Comparison of ENCODE assay signal across 8 cellular contexts in the genomic region with DNA sequence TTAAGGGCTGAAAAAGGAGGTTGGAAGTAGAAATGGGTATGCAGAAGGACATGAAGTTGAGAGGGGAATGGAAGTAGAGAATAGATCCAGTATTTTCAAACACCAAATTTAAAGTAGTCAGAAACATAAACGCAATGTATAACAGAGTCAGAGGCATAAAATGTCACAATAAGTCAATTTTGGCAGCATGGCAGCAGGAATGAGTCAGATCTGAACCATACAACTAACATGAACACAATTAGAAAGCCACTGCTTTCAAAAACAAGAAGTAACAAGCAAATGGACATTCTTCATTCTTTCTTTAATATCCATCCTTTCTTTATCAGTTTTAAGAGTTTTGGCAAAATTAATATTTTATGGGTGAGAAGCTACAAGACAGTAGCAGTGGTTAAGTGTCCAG. TPM values are rescaled to one million over a fixed set of nuclear protein-coding genes. Genes with fewer than 3 reads are reported as not detected.
DNase-seq lines count a peak whose midpoint lies in the region; ATAC-seq, FAIRE-seq and TF ChIP-seq lines count a peak whose summit lies in the region.

No MANE protein-coding gene starts in this region.

- H3K9me3 Mint-ChIP-seq in natural killer cell: no peaks in the 10 kb centered on the region

- DNase-seq in KBM-7: peak; percentile 28
- DNase-seq in adipocyte (ENCODE audit: low read depth): peak; percentile 82
- DNase-seq in natural killer cell: no peak
- DNase-seq in GM12892 (ENCODE audit: insufficient read length): no peak
- no peak for DNase-seq in kidney
- DNase-seq in cerebellar nuclear complex (lab: John Stamatoyannopoulos, UW): no peak
- DNase-seq in DMS114 treated with DMSO at 0.1 percent for 48 hours (lab: John Stamatoyannopoulos, UW; ENCODE audit: unreplicated experiment): no peak

- H3K27me3 Mint-ChIP-seq in natural killer cell (ENCODE audit: low read depth in 2 of 2): no peaks in the 10 kb centered on the region

- H3K36me3 Mint-ChIP-seq in natural killer cell: no peaks in the 10 kb centered on the region

- H3K4me3 Mint-ChIP-seq in natural killer cell: peak overlapping the region; percentile 64

- in situ Hi-C loops in KBM-7 (cut with MboI; ENCODE audit: low pct_unique_long_range_greater_than_20kb, low sequenced_read_pairs): no loop called here

- H3K27ac Mint-ChIP-seq in natural killer cell: peak overlapping the region; percentile 24 to 91

- H3K9ac ChIP-seq in adipocyte (ENCODE audit: low read length) (no peak overlapping the region), kidney (ENCODE audit: low read length in 2 of 2) (no peak overlapping the region)

- peaks cover 35% of the 10 kb centered on the region for H3K4me1 ChIP-seq in adipocyte (ENCODE audit: control insufficient read depth, insufficient read depth, low read length)
- peaks cover 4 to 14% of the 10 kb centered on the region in 2 donors for H3K4me1 ChIP-seq in kidney (ENCODE audit: control insufficient read depth in 1 of 2, insufficient read depth in 1 of 2, low read depth in 1 of 2, low read length in 2 of 2)

- peaks cover 6% of the 10 kb centered on the region for H3K36me3 ChIP-seq in adipocyte (ENCODE audit: control insufficient read depth, insufficient read depth, low read length, severe bottlenecking)
- no peaks in the 10 kb centered on the region for H3K36me3 ChIP-seq in kidney (ENCODE audit: control insufficient read depth in 1 of 2, insufficient read depth in 2 of 2, low read length in 2 of 2)

- TF ChIP-seq CTCF in natural killer cell (IDR thresholded peaks at IDR 0.05) (no peak), kidney (IDR thresholded peaks at IDR 0.05; ENCODE audit: borderline replicate concordance, extremely low read depth, insufficient read depth) (no peak)

- no peaks in the 10 kb centered on the region for H3K27me3 ChIP-seq in adipocyte (replicated peaks; ENCODE audit: control insufficient read depth, insufficient read depth, low read length)

- H3K9me3 ChIP-seq in adipocyte (ENCODE audit: control insufficient read depth, low read length) (no peaks in the 10 kb centered on the region), kidney (ENCODE audit: control insufficient read depth in 1 of 2, low read length in 2 of 2) (no peaks in the 10 kb centered on the region)

- no peak overlapping the region for H3K27ac ChIP-seq in kidney (ENCODE audit: low read depth in 2 of 2, low read length in 2 of 2)

- FAIRE-seq in GM12892 (lab: Jason Lieb, UNC) (no peak), kidney (lab: Jason Lieb, UNC) (no peak)

- H3K4me3 ChIP-seq in GM08714 (ENCODE audit: low read length): peak overlapping the region; percentile 96; the same call in 1 of the 2 replicates
- H3K4me3 ChIP-seq in adipocyte (ENCODE audit: low read length): peak overlapping the region; percentile 93
- peak overlapping the region in 1 of 2 donors; percentile 86 for H3K4me3 ChIP-seq in kidney (ENCODE audit: low read length in 2 of 2)

- H3K4me1 Mint-ChIP-seq in natural killer cell: peaks cover 57 to 69% of the 10 kb centered on the region in 2 donors

- no peak for TF ChIP-seq POLR2A in GM12892 (IDR thresholded peaks at IDR 0.05; ENCODE audit: low read depth, low read length)

- intact Hi-C loops in natural killer cell (cut with micrococcal nuclease) (no loop called here), kidney (cut with DNase I) (no loop called here)

- ATAC-seq in natural killer cell: no peak

RNA-seq across cellular contexts. Expression of a gene that starts 2.5 kb away (rescaled TPM):
- total RNA-seq in natural killer cell: 100 to 1,000 TPM in 1 of 3 donors, 10 to 100 TPM in 2; 77.2 to 105 (median 82.5) TPM
- 39.7 TPM for polyA plus RNA-seq in GM12892 (2012; ENCODE audit: missing spikeins)
- 21.7 TPM for total RNA-seq in kidney
- 12.3 TPM for polyA plus RNA-seq in kidney (ENCODE audit: insufficient read depth, low read depth, low replicate concordance)

Comparison
In these comparisons a context has a peak if more than half of its experiments do, and no peak if none do; other contexts are left out.
1. DNase-seq: peak in KBM-7 (single experiment) and adipocyte (single experiment); none in natural killer cell (single experiment), GM12892 (single experiment), kidney (single experiment), cerebellar nuclear complex (0 of 2) and DMS114 treated with DMSO at 0.1 percent for 48 hours (single experiment).